In the genomic region with DNA sequence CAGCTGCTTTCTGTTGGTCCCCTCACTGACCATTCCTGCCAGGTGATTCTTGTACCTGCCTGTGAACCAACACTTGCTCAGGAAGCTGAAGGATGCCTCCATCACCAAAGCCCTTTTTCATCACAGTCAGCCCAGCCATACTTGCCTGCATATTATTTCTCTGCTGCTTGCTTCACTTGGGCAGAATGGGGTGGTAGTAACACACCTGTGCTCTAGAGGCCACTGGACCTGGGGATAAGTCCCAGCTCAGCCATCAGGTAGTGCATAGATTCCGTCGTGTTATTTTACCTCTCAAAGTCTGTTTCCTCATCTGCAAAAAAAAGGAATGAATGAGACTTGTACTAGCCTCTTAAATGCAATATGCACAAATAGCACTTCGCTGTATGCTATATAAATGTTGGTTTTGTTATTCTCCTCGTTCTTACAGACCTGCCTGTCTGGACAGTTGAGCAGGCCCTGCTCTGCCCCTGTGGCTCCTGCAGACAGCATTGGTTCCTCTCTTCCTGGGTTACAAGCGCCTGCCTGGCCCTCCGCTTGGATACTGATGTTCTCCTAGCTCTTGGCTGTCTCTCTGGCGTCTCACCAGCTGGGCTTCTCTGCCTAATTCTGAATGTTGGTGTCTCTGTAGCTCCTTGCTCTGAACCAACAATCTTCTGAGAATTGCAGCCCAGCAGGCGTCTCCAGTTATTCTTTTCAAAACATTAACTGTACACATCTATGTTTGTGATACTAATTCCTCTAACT, we compare ENCODE assay signal across 28 cellular contexts.
"Had no signal": no experiment of that assay in that cellular context is flagged by ENCODE, and none has a peak within 500 bp of the region (broad histone marks: within the 10 kb centered on the region; RNA-seq: fewer than 3 reads in every experiment).

No MANE protein-coding gene starts in this region.

- H3K36me3 ChIP-seq: adrenal gland, cardiac muscle cell, suprapubic skin, tibial nerve had no signal

- H3K4me1 ChIP-seq: adrenal gland, heart left ventricle, suprapubic skin, tibial nerve had no signal

- ATAC-seq: activated CD4-positive, CD25-positive, alpha-beta regulatory T cell treated with anti-CD3 and anti-CD28 coated beads, Interleukin-2, amount 50 U/mL, for 24 hours; body of pancreas; heart left ventricle; left lobe of liver; T-cell had no signal

- H3K27me3 ChIP-seq: adrenal gland, body of pancreas, cardiac muscle cell, dorsolateral prefrontal cortex, heart left ventricle, suprapubic skin, tibial nerve had no signal

- H3K9me3 ChIP-seq: adrenal gland, body of pancreas, heart left ventricle, psoas muscle, suprapubic skin, tibial nerve had no signal

- DNase-seq: activated CD4-positive, alpha-beta memory T cell treated with anti-CD3 and anti-CD28 coated beads for 36 hours; activated CD4-positive, alpha-beta T cell treated with anti-CD3 and anti-CD28 coated beads, Interleukin-2, amount 10 ng/mL, durations not matched to agents 24 days and 14 days; activated CD8-positive, alpha-beta memory T cell treated with anti-CD3 and anti-CD28 coated beads, Interleukin-2, amount 50 U/mL, for 4 hours; activated effector memory CD4-positive, alpha-beta T cell treated with anti-CD3 and anti-CD28 coated beads, Interleukin-2, amount 50 U/mL, for 16 hours; activated naive CD4-positive, alpha-beta T cell treated with anti-CD3 and anti-CD28 coated beads for 36 hours; activated naive CD8-positive, alpha-beta T cell treated with anti-CD3 and anti-CD28 coated beads for 36 hours; activated T-cell treated with anti-CD3 and anti-CD28 coated beads, Interleukin-2, amount 50 U/mL, for 1 hour; adrenal gland; aorta; body of pancreas; dorsolateral prefrontal cortex; effector memory CD4-positive, alpha-beta T cell; erythroblast; heart left ventricle; hypothalamus; kidney glomerular epithelial cell; nucleus accumbens; psoas muscle; stimulated activated naive CD4-positive, alpha-beta T cell; T-cell had no signal

- H3K4me3 ChIP-seq: adrenal gland, body of pancreas, cardiac muscle cell, coronary artery, dorsolateral prefrontal cortex, heart left ventricle, lung, psoas muscle, suprapubic skin, tibial nerve had no signal

- H3K27ac ChIP-seq: adrenal gland, cardiac muscle cell, coronary artery, dorsolateral prefrontal cortex, heart left ventricle, parathyroid adenoma, suprapubic skin, tibial nerve had no signal
